Comparison of ENCODE assay signal across 18 cellular contexts in genomic region chr9:18675345-18675744, GRCh38.
"Had no signal": no experiment of that assay in that cellular context is flagged by ENCODE, and none has a peak within 500 bp of the region (broad histone marks: within the 10 kb centered on the region; RNA-seq: fewer than 3 reads in every experiment).

No MANE protein-coding gene starts in this region.

- ATAC-seq: gastroesophageal sphincter; left colon; right cardiac atrium; stimulated activated naive CD8-positive, alpha-beta T cell treated with anti-CD3 and anti-CD28 coated beads, Interleukin-15, Interleukin-2, amounts not matched to agents 100 U/mL and 50 U/mL, for 24 hours had no signal

- H3K4me1 ChIP-seq: breast epithelium, prostate gland had no signal

- DNase-seq: activated B cell treated with CpG ODN at 0.5 μM for 24 hours; activated CD4-positive, alpha-beta T cell treated with anti-CD3 and anti-CD28 coated beads, Interleukin-2, amount 10 ng/mL, durations not matched to agents 24 days and 14 days; activated naive CD8-positive, alpha-beta T cell treated with anti-CD3 and anti-CD28 coated beads, Interleukin-2, amount 10 ng/mL, durations not matched to agents 7 days and 5 days; esophagus squamous epithelium; heart right ventricle; left colon; midbrain; right cardiac atrium; stimulated activated naive CD8-positive, alpha-beta T cell treated with anti-CD3 and anti-CD28 coated beads, Interleukin-15, Interleukin-2, amounts not matched to agents 100 U/mL and 50 U/mL, for 24 hours; T-helper 2 cell; transverse colon had no signal

- H3K27me3 ChIP-seq: ascending aorta, breast epithelium, esophagus squamous epithelium, gastroesophageal sphincter, heart right ventricle, transverse colon, vagina had no signal

- H3K9me3 ChIP-seq: ascending aorta, breast epithelium, esophagus squamous epithelium, gastroesophageal sphincter, heart right ventricle, prostate gland, transverse colon, vagina had no signal

- H3K4me2 ChIP-seq: smooth muscle cell had no signal

- H3K4me3 ChIP-seq: ascending aorta, breast epithelium, esophagus squamous epithelium, gastroesophageal sphincter, heart right ventricle, lung, prostate gland, smooth muscle cell, transverse colon, vagina had no signal

- H3K27ac ChIP-seq: ascending aorta, breast epithelium, esophagus squamous epithelium, gastroesophageal sphincter, heart right ventricle, prostate gland, transverse colon, vagina had no signal

- H3K36me3 ChIP-seq: ascending aorta, breast epithelium, esophagus squamous epithelium, gastroesophageal sphincter, heart right ventricle, prostate gland, transverse colon, vagina had no signal
